ENCODE assay signal across 26 cellular contexts in genomic region chr11:32152821-32153220, GRCh38.
"Had no signal": no experiment of that assay in that cellular context is flagged by ENCODE, and none has a peak within 500 bp of the region (broad histone marks: within the 10 kb centered on the region; RNA-seq: fewer than 3 reads in every experiment).

No MANE protein-coding gene starts in this region.

- H3K27ac Mint-ChIP-seq: naive thymus-derived CD8-positive, alpha-beta T cell; nephron progenitor cell; progenitor cell of endocrine pancreas; stimulated activated naive B cell treated with anti-CD40 and anti-IgM and Interleukin-4, amounts not matched to agents 10 μg/mL and 1 μg/mL and 100 μg/mL, for 72 hours; stimulated activated naive CD8-positive, alpha-beta T cell treated with anti-CD3 and anti-CD28 coated beads, Interleukin-15, Interleukin-2, amounts not matched to agents 100 ng/mL and 50 ng/mL, for 24 hours had no signal

- H3K27me3 ChIP-seq: left lung, neutrophil, right lobe of liver, upper lobe of left lung had no signal

- H3K4me3 Mint-ChIP-seq: naive thymus-derived CD8-positive, alpha-beta T cell; nephron progenitor cell; stimulated activated naive B cell treated with anti-CD40 and anti-IgM and Interleukin-4, amounts not matched to agents 10 μg/mL and 1 μg/mL and 100 μg/mL, for 72 hours; stimulated activated naive CD8-positive, alpha-beta T cell treated with anti-CD3 and anti-CD28 coated beads, Interleukin-15, Interleukin-2, amounts not matched to agents 100 ng/mL and 50 ng/mL, for 24 hours had no signal

- DNase-seq: dorsolateral prefrontal cortex; effector CD4-positive, alpha-beta T cell; esophagus squamous epithelium; foreskin melanocyte; glutamatergic neuron; kidney; left cardiac atrium; left lung; lower lobe of right lung; naive thymus-derived CD8-positive, alpha-beta T cell; nephron progenitor cell; pancreas; right lobe of liver; small intestine; stimulated activated CD4-positive, alpha-beta T cell treated with anti-CD3 and anti-CD28 coated beads, Interleukin-15, amount 100 ng/mL, for 24 hours; stimulated activated CD4-positive, alpha-beta T cell treated with anti-CD3 and anti-CD28 coated beads, Interleukin-2, amount 100 ng/mL, for 48 hours; stimulated activated naive B cell treated with anti-CD40 and anti-IgM and Interleukin-4, amounts not matched to agents 10 μg/mL and 1 μg/mL and 100 μg/mL, for 72 hours; upper lobe of left lung had no signal

- H3K4me1 ChIP-seq: esophagus squamous epithelium, left lung, lower lobe of right lung, pancreas, right lobe of liver, tibial nerve had no signal

- H3K79me2 ChIP-seq: hepatocyte had no signal

- H3K9me3 Mint-ChIP-seq: stimulated activated naive CD8-positive, alpha-beta T cell treated with anti-CD3 and anti-CD28 coated beads, Interleukin-15, Interleukin-2, amounts not matched to agents 100 ng/mL and 50 ng/mL, for 24 hours had no signal

- H2AFZ ChIP-seq: hepatocyte had no signal

- H3K4me2 ChIP-seq: hepatocyte had no signal

- H3K36me3 Mint-ChIP-seq: naive thymus-derived CD8-positive, alpha-beta T cell; stimulated activated naive B cell treated with anti-CD40 and anti-IgM and Interleukin-4, amounts not matched to agents 10 μg/mL and 1 μg/mL and 100 μg/mL, for 72 hours had no signal

- FAIRE-seq: colon, kidney, pancreas, small intestine, urothelium cell line had no signal

- H3K4me1 Mint-ChIP-seq: naive thymus-derived CD8-positive, alpha-beta T cell; nephron progenitor cell; stimulated activated naive B cell treated with anti-CD40 and anti-IgM and Interleukin-4, amounts not matched to agents 10 μg/mL and 1 μg/mL and 100 μg/mL, for 72 hours had no signal

- H3K27ac ChIP-seq: dorsolateral prefrontal cortex, esophagus squamous epithelium, hepatocyte, left lung, lower lobe of right lung, neutrophil, pancreas, right lobe of liver, thoracic aorta, tibial nerve, upper lobe of left lung had no signal

- H3K4me3 ChIP-seq: dorsolateral prefrontal cortex, esophagus squamous epithelium, hepatocyte, left lung, lower lobe of right lung, pancreas, right lobe of liver, thoracic aorta, tibial nerve, upper lobe of left lung had no signal

- H3K9me3 ChIP-seq: esophagus squamous epithelium, left lung, neutrophil, pancreas, right lobe of liver, thoracic aorta, upper lobe of left lung had no signal

- H3K36me3 ChIP-seq: esophagus squamous epithelium, left lung, lower lobe of right lung, neutrophil, pancreas, right lobe of liver, thoracic aorta, tibial nerve, upper lobe of left lung had no signal
